ENCODE assay signal across 11 cellular contexts in genomic region chr7:76191783-76192240, GRCh38. TPM values are rescaled to one million over a fixed set of nuclear protein-coding genes. Genes with fewer than 3 reads are reported as not detected.
DNase-seq lines count a peak whose midpoint lies in the region; ATAC-seq lines count a peak whose summit lies in the region.
"Had no signal": no experiment of that assay in that cellular context is flagged by ENCODE, and none has a peak within 500 bp of the region (broad histone marks: within the 10 kb centered on the region; RNA-seq: fewer than 3 reads in every experiment).

No MANE protein-coding gene starts in this region.

- no peaks in the 10 kb centered on the region for H3K27me3 ChIP-seq in right cardiac atrium (ENCODE audit: control insufficient read depth, insufficient read depth)
- H3K27me3 ChIP-seq: BLaER1 had no signal

- H3K27ac ChIP-seq in right cardiac atrium (ENCODE audit: low read length), result no peak overlapping the region
- H3K27ac ChIP-seq: BLaER1, skin epidermis, transverse colon had no signal

- no peaks in the 10 kb centered on the region for H3K4me1 ChIP-seq in right cardiac atrium (ENCODE audit: control insufficient read depth, insufficient read depth, low read length)
- H3K4me1 ChIP-seq: transverse colon had no signal

- H3K4me3 ChIP-seq in right cardiac atrium (ENCODE audit: low read length), result no peak overlapping the region
- H3K4me3 ChIP-seq: BLaER1, skin epidermis, transverse colon had no signal

- no peaks in the 10 kb centered on the region for H3K9me3 ChIP-seq in right cardiac atrium (ENCODE audit: control insufficient read depth, low read length)

- DNase-seq in SHP77 (lab: John Stamatoyannopoulos, UW) (peak; percentile 43), SHP77 treated with DMSO at 0.1 percent for 48 hours (lab: John Stamatoyannopoulos, UW) (no peak), NCI-H2196 (lab: John Stamatoyannopoulos, UW; ENCODE audit: unreplicated experiment) (peak; percentile 33), cerebellar cortex (ENCODE audit: low spot score) (peak; percentile 57), retina (peak; percentile 60), left colon (no peak), UCSD-AML1 (lab: John Stamatoyannopoulos, UW; ENCODE audit: unreplicated experiment) (no peak), right cardiac atrium (no peak)
- DNase-seq: transverse colon had no signal

- no peak for ATAC-seq in left colon
- no peak for ATAC-seq in right cardiac atrium

- intact Hi-C loops in left colon (cut with DNase I, micrococcal nuclease), result no loop called here
- intact Hi-C loops in right cardiac atrium (cut with DNase I), result no loop called here

- 27% methylated on average over 3 of the region's 3 CpGs for WGBS in right cardiac atrium

RNA-seq across cellular contexts. Expression of gene SRRM3, which starts 9.9 kb away (rescaled TPM):
- total RNA-seq in left colon, result under 1 TPM; 0.92 to 0.95 TPM
- 10 to 100 TPM; 20.6 to 25.2 (median 23.4) TPM for total RNA-seq in right cardiac atrium
- polyA plus RNA-seq in right cardiac atrium, result 52.8 TPM

Comparison
In these comparisons a context has a peak if more than half of its experiments do, and no peak if none do; other contexts are left out.
1. DNase-seq: peak in SHP77 (2 of 2), NCI-H2196 (single experiment), cerebellar cortex (single experiment) and retina (single experiment); none in SHP77 treated with DMSO at 0.1 percent for 48 hours (single experiment), left colon (0 of 2), UCSD-AML1 (single experiment) and right cardiac atrium (0 of 3).
2. RNA of gene SRRM3, which starts 9.9 kb away (total RNA-seq): 20.6 to 25.2 TPM in right cardiac atrium; 0.92 to 0.95 TPM in left colon; every median in the first group is over 10 times any median in the second.